11 cellular contexts compared by ENCODE assay signal in the genomic region with DNA sequence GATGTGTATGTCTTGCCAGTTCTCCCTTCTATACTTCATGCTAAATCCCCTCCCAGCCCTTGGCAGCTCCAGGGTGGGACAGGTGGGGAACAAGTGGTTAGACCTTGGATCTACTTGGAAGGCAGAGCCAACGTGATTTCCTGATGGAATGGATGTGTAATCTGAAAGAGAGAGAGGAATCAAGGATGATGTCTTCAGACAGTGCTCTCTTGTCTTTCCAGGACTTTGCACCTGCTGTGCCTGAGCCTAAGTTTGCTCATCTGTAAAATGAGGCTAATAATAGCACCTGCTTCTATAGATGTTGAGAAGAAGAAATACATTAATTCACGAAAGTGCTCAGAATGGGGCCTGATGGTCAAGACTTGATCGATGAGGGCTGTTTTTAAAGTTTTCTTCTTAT. TPM values are rescaled to one million over a fixed set of nuclear protein-coding genes. Genes with fewer than 3 reads are reported as not detected.
DNase-seq lines count a peak whose midpoint lies in the region; ATAC-seq, FAIRE-seq and TF ChIP-seq lines count a peak whose summit lies in the region.
"Had no signal": no experiment of that assay in that cellular context is flagged by ENCODE, and none has a peak within 500 bp of the region (broad histone marks: within the 10 kb centered on the region; RNA-seq: fewer than 3 reads in every experiment).

No MANE protein-coding gene starts in this region.

- no peak overlapping the region for H2BK5ac ChIP-seq in IMR-90 (ENCODE audit: low read depth, low read length, poor library complexity, severe bottlenecking)

- H3K36me3 Mint-ChIP-seq in Calu3 (ENCODE audit: insufficient read depth, unreplicated experiment) = peaks cover 24% of the 10 kb centered on the region

- H4K20me1 ChIP-seq in IMR-90 (ENCODE audit: insufficient read depth, low read length) (no peaks in the 10 kb centered on the region), GM12878 (ENCODE audit: control insufficient read depth, insufficient read depth) (no peaks in the 10 kb centered on the region)

- no peak for TF ChIP-seq EP300 in GM12878 (IDR thresholded peaks at IDR 0.05; ENCODE audit: borderline replicate concordance in 1 of 2, control insufficient read depth in 1 of 2, low read depth in 2 of 2, low read length in 2 of 2)

- RAD21 ChIA-PET in GM12878 (lab: Charles Lee; ENCODE audit: unreplicated experiment) = no interaction called here

- no peaks in the 10 kb centered on the region; the same call in 1 of the 2 replicates for H3K4me1 ChIP-seq in IMR-90 (ENCODE audit: control insufficient read depth, insufficient read depth, low read length)
- peaks cover 6% of the 10 kb centered on the region for H3K4me1 ChIP-seq in GM12878 (ENCODE audit: control insufficient read depth, insufficient read depth, low read length)
- H3K4me1 ChIP-seq in prostate gland (replicated peaks) = no peaks in the 10 kb centered on the region

- H3K79me2 ChIP-seq in GM12878 (ENCODE audit: control insufficient read depth, insufficient read depth, low read length) = no peaks in the 10 kb centered on the region

- no peak overlapping the region for H3K27ac Mint-ChIP-seq in Calu3 (ENCODE audit: unreplicated experiment)
- H3K27ac Mint-ChIP-seq: activated CD8-positive, alpha-beta memory T cell treated with anti-CD3 and anti-CD28 coated beads, Interleukin-2, amount 10 ng/mL, durations not matched to agents 7 days and 5 days had no signal

- H3K4me3 ChIP-seq in IMR-90 (ENCODE audit: insufficient read depth, low read depth, low read length) (no peak overlapping the region), GM12878 (no peak overlapping the region), prostate gland (no peak overlapping the region)

- no peaks in the 10 kb centered on the region for H3K27me3 Mint-ChIP-seq in Calu3 (ENCODE audit: unreplicated experiment)
- H3K27me3 Mint-ChIP-seq: activated CD8-positive, alpha-beta memory T cell treated with anti-CD3 and anti-CD28 coated beads, Interleukin-2, amount 10 ng/mL, durations not matched to agents 7 days and 5 days had no signal

- peak overlapping the region; percentile 2; the same call in 1 of the 2 replicates for H3K4me2 ChIP-seq in IMR-90 (ENCODE audit: low read depth, low read length)
- no peak overlapping the region; the same call in 1 of the 2 replicates for H3K4me2 ChIP-seq in GM12878 (ENCODE audit: control insufficient read depth, insufficient read depth)

- in situ Hi-C loops in IMR-90 (cut with MboI; ENCODE audit: low sequenced_read_pairs) (no loop called here), GM12878 (cut with MboI) (no loop called here)

- H2BK15ac ChIP-seq in IMR-90 (ENCODE audit: low read depth, low read length) = no peak overlapping the region

- H2AK9ac ChIP-seq in IMR-90 (replicated peaks; ENCODE audit: low read depth, low read length, poor library complexity) = no peak overlapping the region

- H3K9ac ChIP-seq in IMR-90 (ENCODE audit: low read depth, low read length) (no peak overlapping the region), GM12878 (ENCODE audit: control insufficient read depth, insufficient read depth, low read length) (no peak overlapping the region)

- no peak overlapping the region for H2AFZ ChIP-seq in IMR-90 (replicated peaks; ENCODE audit: low read length, poor library complexity)
- H2AFZ ChIP-seq in GM12878 (ENCODE audit: control insufficient read depth, low read depth, low read length) = no peak overlapping the region

- TF ChIP-seq CTCF in IMR-90 (conservative IDR thresholded peaks at IDR 0.05; ENCODE audit: low read depth, low read length) (no peak), GM12878 (IDR thresholded peaks at IDR 0.05 in 2 of 3, conservative IDR thresholded peaks at IDR 0.05 in 1 of 3; ENCODE audit: control insufficient read depth in 2 of 3, extremely low read depth in 1 of 3, insufficient read depth in 1 of 3, low read depth in 3 of 3, low read length in 3 of 3) (no peak), prostate gland (IDR thresholded peaks at IDR 0.05) (no peak), Calu3 (IDR thresholded peaks at IDR 0.05; ENCODE audit: unreplicated experiment) (no peak)

- no peaks in the 10 kb centered on the region for H3K27me3 ChIP-seq in IMR-90 (ENCODE audit: control insufficient read depth, insufficient read depth, low read length)
- no peaks in the 10 kb centered on the region for H3K27me3 ChIP-seq in GM12878 (replicated peaks in 1 of 2; ENCODE audit: control insufficient read depth in 2 of 2, insufficient read depth in 2 of 2, low read length in 1 of 2)
- no peaks in the 10 kb centered on the region for H3K27me3 ChIP-seq in prostate gland (replicated peaks; ENCODE audit: insufficient read depth)

- H4K5ac ChIP-seq in IMR-90 (ENCODE audit: low read depth, low read length) = no peak overlapping the region

- H2AK5ac ChIP-seq in IMR-90 (ENCODE audit: low read depth, low read length) = no peak overlapping the region

- H3K4me1 Mint-ChIP-seq in Calu3 (ENCODE audit: low read depth, unreplicated experiment) = no peaks in the 10 kb centered on the region

- no peak overlapping the region for H3K14ac ChIP-seq in IMR-90 (replicated peaks; ENCODE audit: low read depth, low read length)

- intact Hi-C loops in IMR-90 (cut with micrococcal nuclease) (no loop called here), GM12878 (cut with micrococcal nuclease; ENCODE audit: unreplicated experiment) (no loop called here), prostate gland (cut with DNase I) (no loop called here), Calu3 (cut with micrococcal nuclease; ENCODE audit: unreplicated experiment) (no loop called here)

- FAIRE-seq in GM12878 (lab: Jason Lieb, UNC) = peak; percentile 65

- no peak for TF ChIP-seq POLR2A in IMR-90 (IDR thresholded peaks at IDR 0.05; ENCODE audit: low read depth, low read length)
- no peak for TF ChIP-seq POLR2A in GM12878 (IDR thresholded peaks at IDR 0.05; ENCODE audit: low read depth, low read length)
- TF ChIP-seq POLR2A in prostate gland (IDR thresholded peaks at IDR 0.05) = no peak

- H3K79me1 ChIP-seq in IMR-90 (ENCODE audit: low read depth in 1 of 2, low read length in 2 of 2) = no peaks in the 10 kb centered on the region

- no peak for DNase-seq in IMR-90
- DNase-seq in GM12878 (ENCODE audit: low read depth, low spot score) = no peak
- no peak for DNase-seq in prostate gland (ENCODE audit: low spot score)
- DNase-seq in putamen (ENCODE audit: low spot score) = no peak
- no peak for DNase-seq in Calu3
- DNase-seq in DMS153 (lab: John Stamatoyannopoulos, UW) = no peak
- DNase-seq: activated CD8-positive, alpha-beta memory T cell treated with anti-CD3 and anti-CD28 coated beads, Interleukin-2, amount 10 ng/mL, durations not matched to agents 7 days and 5 days; hippocampal formation; KBM-7; mesenchymal stem cell; NCI-H2171 had no signal

- H3K18ac ChIP-seq in IMR-90 (ENCODE audit: low read depth, low read length) = no peak overlapping the region

- H3K4me3 Mint-ChIP-seq in Calu3 (ENCODE audit: low read depth, unreplicated experiment) = no peak overlapping the region
- H3K4me3 Mint-ChIP-seq: activated CD8-positive, alpha-beta memory T cell treated with anti-CD3 and anti-CD28 coated beads, Interleukin-2, amount 10 ng/mL, durations not matched to agents 7 days and 5 days had no signal

- H3K23ac ChIP-seq in IMR-90 (ENCODE audit: low read depth, low read length) = no peak overlapping the region

- no CpG with 5 or more reads among the region's 3 CpGs for WGBS in IMR-90 (ENCODE audit: extremely low coverage in 2 of 2, insufficient read length in 1 of 2), 2 experiments
- 15% methylated on average over 3 of the region's 3 CpGs for WGBS in GM12878 (ENCODE audit: insufficient coverage, insufficient replicate concordance, low lambda C conversion rate, missing lambda C conversion rate)
- 69% methylated on average over 3 of the region's 3 CpGs for WGBS in prostate gland

- dilution Hi-C loops in IMR-90 (cut with HindIII; ENCODE audit: low sequenced_read_pairs, unreplicated experiment) = no loop called here

- SMC1A ChIA-PET in GM12878 (lab: Charles Lee; ENCODE audit: uncharacterized antibody, unreplicated experiment) = interaction anchor here (2.1 kb wide), 1 partner anchor 14 kb away, joined by 12 read pairs; a partner anchor contains a TSS

- no peak overlapping the region for H3K56ac ChIP-seq in IMR-90 (ENCODE audit: extremely low read depth, insufficient read depth, low read length)

- H3K9me1 ChIP-seq in IMR-90 (ENCODE audit: insufficient read depth, low read length) = no peaks in the 10 kb centered on the region

- no peak overlapping the region for H4K91ac ChIP-seq in IMR-90 (ENCODE audit: insufficient read depth, low read depth, low read length)

- H4K8ac ChIP-seq in IMR-90 (ENCODE audit: low read depth in 2 of 2, low read length in 2 of 2) = no peak overlapping the region

- no peak for ATAC-seq in IMR-90 (ENCODE audit: low read depth)
- ATAC-seq in GM12878 = no peak
- ATAC-seq: activated CD8-positive, alpha-beta memory T cell treated with anti-CD3 and anti-CD28 coated beads, Interleukin-2, amount 10 ng/mL, durations not matched to agents 7 days and 5 days had no signal

- H3K27ac ChIP-seq in IMR-90 (ENCODE audit: insufficient read depth, low read length) (no peak overlapping the region), GM12878 (ENCODE audit: control insufficient read depth, insufficient read depth) (0 out of 2 replicates have a peak overlapping the region, but pooled peaks have one; percentile 10), prostate gland (peak overlapping the region; percentile 16 to 53)

- POLR2A ChIA-PET in IMR-90 (lab: Charles Lee; ENCODE audit: unreplicated experiment) (no interaction called here), GM12878 (lab: Charles Lee) (interaction anchor here (4.5 kb wide), 1 partner anchor 14 kb away, joined by 29 read pairs; a partner anchor contains a TSS)

- TF ChIP-seq RAD21 in IMR-90 (IDR thresholded peaks at IDR 0.05; ENCODE audit: low read length) (no peak), GM12878 (IDR thresholded peaks at IDR 0.05; ENCODE audit: insufficient read depth, low read depth, low read length) (no peak)

- no peaks in the 10 kb centered on the region for H3K9me3 ChIP-seq in IMR-90 (ENCODE audit: control insufficient read depth, insufficient read depth, low read length)
- no peaks in the 10 kb centered on the region for H3K9me3 ChIP-seq in GM12878 (replicated peaks; ENCODE audit: control insufficient read depth, insufficient read depth, low read length)
- H3K9me3 ChIP-seq in prostate gland = no peaks in the 10 kb centered on the region

- BruUV-seq in IMR-90 (replicated peaks; lab: Mats Ljungman, UMichigan) (no TSS peak), GM12878 (replicated peaks; lab: Mats Ljungman, UMichigan) (no TSS peak), Calu3 (replicated peaks; lab: Mats Ljungman, UMichigan) (no TSS peak)

- peaks cover 10% of the 10 kb centered on the region for H3K36me3 ChIP-seq in IMR-90 (ENCODE audit: control insufficient read depth, insufficient read depth, low read length)
- no peaks in the 10 kb centered on the region for H3K36me3 ChIP-seq in GM12878 (ENCODE audit: control insufficient read depth in 2 of 2, insufficient read depth in 2 of 2, low read length in 1 of 2)
- no peaks in the 10 kb centered on the region for H3K36me3 ChIP-seq in prostate gland

- no peak overlapping the region for H2BK20ac ChIP-seq in IMR-90 (ENCODE audit: low read depth, low read length)

- no peak overlapping the region for H2BK120ac ChIP-seq in IMR-90 (ENCODE audit: low read depth, low read length)

- H3K9me3 Mint-ChIP-seq in Calu3 (ENCODE audit: low read depth, unreplicated experiment) = no peaks in the 10 kb centered on the region

- CTCF ChIA-PET in IMR-90 (lab: Yijun Ruan, JAX) (no interaction called here), GM12878 (lab: Yijun Ruan, JAX) (interaction anchor here (1.1 to 1.3 kb wide), 2 partner anchors 16 to 28 kb away, joined by 3 to 5 read pairs; no protein-coding TSS in a partner anchor), Calu3 (lab: Charles Lee) (no interaction called here)

- no peak overlapping the region for H3K4ac ChIP-seq in IMR-90 (ENCODE audit: low read depth, low read length)

RNA-seq across cellular contexts. Expression of a gene that starts 7.0 kb away (rescaled TPM):
- total RNA-seq in IMR-90 (2012; rRNA removed) = 50.5 and 54.1 TPM in 2 replicates
- polyA plus RNA-seq in IMR-90 (2012; rRNA removed) = 60.2 and 62.7 TPM in 2 replicates
- polyA plus RNA-seq in IMR-90 (2012; cell fraction: cytosol; rRNA removed) = 39.4 and 78.4 TPM in 2 replicates
- 64.4 and 149 TPM in 2 replicates for polyA plus RNA-seq in IMR-90 (2012; cell fraction: nucleus; rRNA removed; ENCODE audit: low replicate concordance)
- total RNA-seq in GM12878 (2013; cell fraction: nucleolus; rRNA removed) = 57.7 and 67.3 TPM in 2 replicates
- total RNA-seq in GM12878 (2014; rRNA removed) = 80.9 and 91.8 TPM in 2 replicates
- 57.7 and 62.5 TPM in 2 replicates for total RNA-seq in GM12878 (2014; rRNA removed; fragmentation: Illumina TruSeq; extraction: Trizol)
- total RNA-seq in GM12878 (2021) = 89.3 and 90.9 TPM in 2 replicates
- polyA plus RNA-seq in GM12878 (2011; ENCODE audit: low read depth) = 21.1 TPM
- polyA plus RNA-seq in GM12878 (2011; rRNA removed) = 20.1 and 35.1 TPM in 2 replicates
- polyA plus RNA-seq in GM12878 (2011; cell fraction: cytosol; rRNA removed) = 50.5 and 76.9 TPM in 2 replicates
- 87.9 and 107 TPM in 2 replicates for polyA plus RNA-seq in GM12878 (2011; cell fraction: nucleus; rRNA removed)
- 47.4 and 50.4 TPM in 2 replicates for polyA plus RNA-seq in GM12878 (2012)
- 20.3 and 49.6 TPM in 2 replicates for polyA plus RNA-seq in GM12878 (2014; fragmentation: Illumina TruSeq; extraction: Trizol)
- 10 to 100 TPM in 1 of 2 experiments, 1 to 10 TPM in 1; 8.6 to 34.9 TPM for polyA plus RNA-seq in GM12878 (2014; fragmentation: Nextera tagmentation; extraction: Ambion mirVana)
- polyA plus RNA-seq in GM12878 (2014; rRNA removed) = 88.6 and 94.4 TPM in 2 replicates
- 10 to 100 TPM; 71.1 to 93.0 TPM for polyA plus RNA-seq in GM12878 (2016; fragmentation: Nextera tagmentation; extraction: Ambion mirVana)
- 28.0 and 58.9 TPM in 2 replicates for polyA minus RNA-seq in GM12878 (2011; rRNA and poly(A)+ RNA removed)
- polyA minus RNA-seq in GM12878 (2011; cell fraction: cytosol; rRNA and poly(A)+ RNA removed) = 25.8 and 29.5 TPM in 2 replicates
- polyA minus RNA-seq in GM12878 (2011; cell fraction: nucleus; rRNA and poly(A)+ RNA removed) = 23.2 and 46.2 TPM in 2 replicates
- total RNA-seq in prostate gland = 100 to 1,000 TPM in 1 of 2 donors, 10 to 100 TPM in 1; 62.6 to 213 TPM
- 95.4 and 109 TPM in 2 replicates for total RNA-seq in Calu3 (2022)

RNA-seq across cellular contexts. Expression of a gene that starts 13.9 kb away (rescaled TPM):
- total RNA-seq in IMR-90 (2012; rRNA removed) = 7.9 and 8.3 TPM in 2 replicates
- 21.4 and 25.9 TPM in 2 replicates for polyA plus RNA-seq in IMR-90 (2012; rRNA removed)
- 49.0 and 50.2 TPM in 2 replicates for polyA plus RNA-seq in IMR-90 (2012; cell fraction: cytosol; rRNA removed)
- 34.1 and 62.8 TPM in 2 replicates for polyA plus RNA-seq in IMR-90 (2012; cell fraction: nucleus; rRNA removed; ENCODE audit: low replicate concordance)
- 5.2 and 5.7 TPM in 2 replicates for total RNA-seq in GM12878 (2013; cell fraction: nucleolus; rRNA removed)
- 27.8 and 30.4 TPM in 2 replicates for total RNA-seq in GM12878 (2014; rRNA removed)
- 9.8 and 11.5 TPM in 2 replicates for total RNA-seq in GM12878 (2014; rRNA removed; fragmentation: Illumina TruSeq; extraction: Trizol)
- 32.9 and 38.2 TPM in 2 replicates for total RNA-seq in GM12878 (2021)
- polyA plus RNA-seq in GM12878 (2011; ENCODE audit: low read depth) = 11.8 TPM
- 14.9 and 25.1 TPM in 2 replicates for polyA plus RNA-seq in GM12878 (2011; rRNA removed)
- 40.3 and 56.5 TPM in 2 replicates for polyA plus RNA-seq in GM12878 (2011; cell fraction: cytosol; rRNA removed)
- 38.3 and 42.5 TPM in 2 replicates for polyA plus RNA-seq in GM12878 (2011; cell fraction: nucleus; rRNA removed)
- 26.6 and 31.5 TPM in 2 replicates for polyA plus RNA-seq in GM12878 (2012)
- 3.5 and 13.7 TPM in 2 replicates for polyA plus RNA-seq in GM12878 (2014; fragmentation: Illumina TruSeq; extraction: Trizol)
- 1 to 10 TPM in 1 of 2 experiments, under 1 TPM in 1; 0.60 to 3.2 TPM for polyA plus RNA-seq in GM12878 (2014; fragmentation: Nextera tagmentation; extraction: Ambion mirVana)
- 43.1 and 51.5 TPM in 2 replicates for polyA plus RNA-seq in GM12878 (2014; rRNA removed)
- polyA plus RNA-seq in GM12878 (2016; fragmentation: Nextera tagmentation; extraction: Ambion mirVana) = 10 to 100 TPM; 47.9 to 50.0 TPM
- 10.3 and 16.6 TPM in 2 replicates for polyA minus RNA-seq in GM12878 (2011; rRNA and poly(A)+ RNA removed)
- 3.3 and 6.8 TPM in 2 replicates for polyA minus RNA-seq in GM12878 (2011; cell fraction: cytosol; rRNA and poly(A)+ RNA removed)
- 4.6 and 5.7 TPM in 2 replicates for polyA minus RNA-seq in GM12878 (2011; cell fraction: nucleus; rRNA and poly(A)+ RNA removed)
- 10 to 100 TPM; 44.8 to 51.7 TPM for total RNA-seq in prostate gland
- total RNA-seq in Calu3 (2022) = 21.0 and 22.7 TPM in 2 replicates

RNA-seq across cellular contexts. Expression of a gene that starts 16.7 kb away (rescaled TPM):
- total RNA-seq in IMR-90 (2012; rRNA removed) = not detected in 2 replicates
- polyA plus RNA-seq in IMR-90 (2012; rRNA removed) = 0.44 TPM in 1 of 2 replicates, not detected in the other
- 0.24 and 1.6 TPM in 2 replicates for polyA plus RNA-seq in IMR-90 (2012; cell fraction: cytosol; rRNA removed)
- 0.64 TPM in 1 of 2 replicates, not detected in the other for polyA plus RNA-seq in IMR-90 (2012; cell fraction: nucleus; rRNA removed; ENCODE audit: low replicate concordance)
- total RNA-seq in GM12878 (2013; cell fraction: nucleolus; rRNA removed) = 2.6 and 3.0 TPM in 2 replicates
- 0.33 and 0.40 TPM in 2 replicates for total RNA-seq in GM12878 (2014; rRNA removed)
- not detected in 2 replicates for total RNA-seq in GM12878 (2014; rRNA removed; fragmentation: Illumina TruSeq; extraction: Trizol)
- 0.92 TPM in 1 of 2 replicates, not detected in the other for total RNA-seq in GM12878 (2021)
- polyA plus RNA-seq in GM12878 (2011; ENCODE audit: low read depth) = not detected
- polyA plus RNA-seq in GM12878 (2011; rRNA removed) = 0.16 and 0.39 TPM in 2 replicates
- polyA plus RNA-seq in GM12878 (2011; cell fraction: cytosol; rRNA removed) = 0.52 TPM in 1 of 2 replicates, not detected in the other
- 0.63 and 1.2 TPM in 2 replicates for polyA plus RNA-seq in GM12878 (2011; cell fraction: nucleus; rRNA removed)
- polyA plus RNA-seq in GM12878 (2012) = 0.49 and 0.74 TPM in 2 replicates
- not detected in 2 replicates for polyA plus RNA-seq in GM12878 (2014; fragmentation: Illumina TruSeq; extraction: Trizol)
- 1 to 10 TPM; 1.4 to 1.6 TPM for polyA plus RNA-seq in GM12878 (2014; fragmentation: Nextera tagmentation; extraction: Ambion mirVana)
- polyA plus RNA-seq in GM12878 (2014; rRNA removed) = 0.36 TPM in 1 of 2 replicates, not detected in the other
- 1 to 10 TPM; 1.6 to 2.7 TPM for polyA plus RNA-seq in GM12878 (2016; fragmentation: Nextera tagmentation; extraction: Ambion mirVana)
- not detected in 2 replicates for polyA minus RNA-seq in GM12878 (2011; rRNA and poly(A)+ RNA removed)
- polyA minus RNA-seq in GM12878 (2011; cell fraction: cytosol; rRNA and poly(A)+ RNA removed) = not detected in 2 replicates
- 0.97 TPM in 1 of 2 replicates, not detected in the other for polyA minus RNA-seq in GM12878 (2011; cell fraction: nucleus; rRNA and poly(A)+ RNA removed)
- total RNA-seq in prostate gland = 1 to 10 TPM; 2.7 to 5.0 TPM
- total RNA-seq in Calu3 (2022) = 30.2 and 49.3 TPM in 2 replicates
- total RNA-seq: activated CD8-positive, alpha-beta memory T cell treated with anti-CD3 and anti-CD28 coated beads, Interleukin-2, amount 10 ng/mL, durations not matched to agents 7 days and 5 days had no signal

RNA-seq across cellular contexts. Expression of a gene that starts 41.0 kb away (rescaled TPM):
- total RNA-seq in IMR-90 (2012; rRNA removed) = 28.3 and 30.3 TPM in 2 replicates
- 81.3 and 158 TPM in 2 replicates for polyA plus RNA-seq in IMR-90 (2012; rRNA removed)
- 89.7 and 101 TPM in 2 replicates for polyA plus RNA-seq in IMR-90 (2012; cell fraction: cytosol; rRNA removed)
- 76.5 and 101 TPM in 2 replicates for polyA plus RNA-seq in IMR-90 (2012; cell fraction: nucleus; rRNA removed; ENCODE audit: low replicate concordance)
- 37.6 and 39.8 TPM in 2 replicates for total RNA-seq in GM12878 (2013; cell fraction: nucleolus; rRNA removed)
- 260 and 299 TPM in 2 replicates for total RNA-seq in GM12878 (2014; rRNA removed)
- total RNA-seq in GM12878 (2014; rRNA removed; fragmentation: Illumina TruSeq; extraction: Trizol) = 130 and 137 TPM in 2 replicates
- total RNA-seq in GM12878 (2021) = 186 and 196 TPM in 2 replicates
- 42.1 TPM for polyA plus RNA-seq in GM12878 (2011; ENCODE audit: low read depth)
- 115 and 219 TPM in 2 replicates for polyA plus RNA-seq in GM12878 (2011; rRNA removed)
- 158 and 310 TPM in 2 replicates for polyA plus RNA-seq in GM12878 (2011; cell fraction: cytosol; rRNA removed)
- polyA plus RNA-seq in GM12878 (2011; cell fraction: nucleus; rRNA removed) = 351 and 467 TPM in 2 replicates
- 117 and 145 TPM in 2 replicates for polyA plus RNA-seq in GM12878 (2012)
- polyA plus RNA-seq in GM12878 (2014; fragmentation: Illumina TruSeq; extraction: Trizol) = 164 and 166 TPM in 2 replicates
- polyA plus RNA-seq in GM12878 (2014; fragmentation: Nextera tagmentation; extraction: Ambion mirVana) = 10 to 100 TPM; 14.8 to 32.8 TPM
- polyA plus RNA-seq in GM12878 (2014; rRNA removed) = 297 and 367 TPM in 2 replicates
- polyA plus RNA-seq in GM12878 (2016; fragmentation: Nextera tagmentation; extraction: Ambion mirVana) = 100 to 1,000 TPM; 241 to 257 TPM
- 181 and 241 TPM in 2 replicates for polyA minus RNA-seq in GM12878 (2011; rRNA and poly(A)+ RNA removed)
- polyA minus RNA-seq in GM12878 (2011; cell fraction: cytosol; rRNA and poly(A)+ RNA removed) = 81.0 and 81.1 TPM in 2 replicates
- 63.2 and 95.8 TPM in 2 replicates for polyA minus RNA-seq in GM12878 (2011; cell fraction: nucleus; rRNA and poly(A)+ RNA removed)
- total RNA-seq in prostate gland = 10 to 100 TPM; 70.3 to 92.2 TPM
- 95.4 and 102 TPM in 2 replicates for total RNA-seq in Calu3 (2022)

RNA-seq across cellular contexts. Expression of a gene that starts 41.7 kb away (rescaled TPM):
- total RNA-seq in IMR-90 (2012; rRNA removed) (0.28 and 0.54 TPM in 2 replicates), GM12878 (2014; rRNA removed) (2.9 and 5.4 TPM in 2 replicates), GM12878 (2014; rRNA removed; fragmentation: Illumina TruSeq; extraction: Trizol) (2.3 and 3.0 TPM in 2 replicates), GM12878 (2021) (22.9 and 26.2 TPM in 2 replicates), prostate gland (10 to 100 TPM in 1 of 2 donors, 1 to 10 TPM in 1; 4.4 to 25.2 TPM), Calu3 (2022) (17.8 and 20.2 TPM in 2 replicates)
- polyA plus RNA-seq in IMR-90 (2012; rRNA removed) (4.9 and 5.4 TPM in 2 replicates), GM12878 (2011; rRNA removed) (4.0 and 10.0 TPM in 2 replicates), GM12878 (2014; fragmentation: Illumina TruSeq; extraction: Trizol) (15.5 and 15.7 TPM in 2 replicates), GM12878 (2014; fragmentation: Nextera tagmentation; extraction: Ambion mirVana) (1 to 10 TPM; 4.7 to 8.2 TPM), GM12878 (2014; rRNA removed) (12.2 and 13.3 TPM in 2 replicates), GM12878 (2016; fragmentation: Nextera tagmentation; extraction: Ambion mirVana) (10 to 100 TPM; 16.1 to 20.8 TPM)
- 4.2 and 5.8 TPM in 2 replicates for polyA plus RNA-seq in IMR-90 (2012; cell fraction: cytosol; rRNA removed)
- polyA plus RNA-seq in IMR-90 (2012; cell fraction: nucleus; rRNA removed; ENCODE audit: low replicate concordance) = 6.8 and 12.2 TPM in 2 replicates
- total RNA-seq in GM12878 (2013; cell fraction: nucleolus; rRNA removed) = 5.8 and 6.1 TPM in 2 replicates
- 8.6 TPM for polyA plus RNA-seq in GM12878 (2011; ENCODE audit: low read depth)
- polyA plus RNA-seq in GM12878 (2011; cell fraction: cytosol; rRNA removed) = 14.0 and 17.0 TPM in 2 replicates
- polyA plus RNA-seq in GM12878 (2011; cell fraction: nucleus; rRNA removed) = 39.1 and 41.7 TPM in 2 replicates
- 18.6 and 20.0 TPM in 2 replicates for polyA plus RNA-seq in GM12878 (2012)
- 7.2 and 10.9 TPM in 2 replicates for polyA minus RNA-seq in GM12878 (2011; rRNA and poly(A)+ RNA removed)
- 11.7 and 13.5 TPM in 2 replicates for polyA minus RNA-seq in GM12878 (2011; cell fraction: cytosol; rRNA and poly(A)+ RNA removed)
- polyA minus RNA-seq in GM12878 (2011; cell fraction: nucleus; rRNA and poly(A)+ RNA removed) = 4.5 and 7.3 TPM in 2 replicates
